ENCODE assay signal across 1 cellular context in the genomic region with DNA sequence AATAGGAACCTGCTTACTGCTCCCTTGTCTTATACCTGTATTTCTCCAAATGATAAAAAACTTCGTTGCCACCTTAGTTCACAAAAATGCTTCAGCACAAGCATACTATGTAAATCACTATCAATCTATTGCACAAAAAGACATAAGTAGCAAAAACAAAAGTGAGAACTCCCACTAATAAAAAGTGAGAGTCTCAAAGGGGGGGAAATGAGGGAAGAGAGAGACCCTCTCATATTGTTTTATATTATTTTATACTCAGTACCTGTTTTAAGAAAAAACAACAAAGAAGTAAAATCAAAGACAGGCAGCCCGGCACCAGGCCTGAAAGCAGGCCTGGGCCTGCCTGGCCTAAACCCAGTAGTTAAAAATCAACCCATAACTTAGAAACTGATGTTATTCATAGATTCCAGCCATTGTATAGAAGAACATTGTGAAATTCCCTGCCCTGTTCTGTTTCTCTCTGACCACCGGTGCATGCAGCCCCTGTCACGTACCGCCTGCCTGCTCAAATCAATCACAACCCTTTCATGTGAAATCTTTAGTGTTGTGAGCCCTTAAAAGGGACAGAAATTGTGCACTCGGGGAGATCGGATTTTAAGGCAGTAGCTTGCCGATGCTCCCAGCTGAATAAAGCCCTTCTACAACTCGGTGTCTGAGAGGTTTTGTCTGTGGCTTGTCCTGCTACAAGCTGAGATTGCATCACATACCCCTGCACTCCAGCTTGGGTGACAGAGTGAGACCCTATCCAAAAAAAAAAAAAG.
TF ChIP-seq lines count a peak whose summit lies in the region.

No MANE protein-coding gene starts in this region.

TF ChIP-seq in HepG2, 621 proteins besides CTCF, POLR2A, EP300 and RAD21 (continued from another document and continues in another):
- TF ChIP-seq, protein P1, sequence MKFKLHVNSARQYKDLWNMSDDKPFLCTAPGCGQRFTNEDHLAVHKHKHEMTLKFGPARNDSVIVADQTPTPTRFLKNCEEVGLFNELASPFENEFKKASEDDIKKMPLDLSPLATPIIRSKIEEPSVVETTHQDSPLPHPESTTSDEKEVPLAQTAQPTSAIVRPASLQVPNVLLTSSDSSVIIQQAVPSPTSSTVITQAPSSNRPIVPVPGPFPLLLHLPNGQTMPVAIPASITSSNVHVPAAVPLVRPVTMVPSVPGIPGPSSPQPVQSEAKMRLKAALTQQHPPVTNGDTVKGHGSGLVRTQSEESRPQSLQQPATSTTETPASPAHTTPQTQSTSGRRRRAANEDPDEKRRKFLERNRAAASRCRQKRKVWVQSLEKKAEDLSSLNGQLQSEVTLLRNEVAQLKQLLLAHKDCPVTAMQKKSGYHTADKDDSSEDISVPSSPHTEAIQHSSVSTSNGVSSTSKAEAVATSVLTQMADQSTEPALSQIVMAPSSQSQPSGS (CRISPR knock-in tag; IDR thresholded peaks at IDR 0.05) = peak; percentile 65; the same call in 1 of the 2 replicates
- TF ChIP-seq HDAC2 (CRISPR knock-in tag; IDR thresholded peaks at IDR 0.05) = peak; percentile 73; the same call in 1 of the 2 replicates
- 0 out of 2 replicates have a peak, but pooled peaks have one; percentile 48 for TF ChIP-seq ZNF317 (CRISPR knock-in tag; IDR thresholded peaks at IDR 0.05)
- peak; percentile 25; the same call in 1 of the 2 replicates for TF ChIP-seq KDM2A (CRISPR knock-in tag; IDR thresholded peaks at IDR 0.05; ENCODE audit: borderline replicate concordance, low read depth)
- peak; percentile 96 for TF ChIP-seq MED1 (CRISPR knock-in tag; IDR thresholded peaks at IDR 0.05)
- 0 out of 2 replicates have a peak, but pooled peaks have one; percentile 16 for TF ChIP-seq MIXL1 (CRISPR knock-in tag; IDR thresholded peaks at IDR 0.05)
- 0 out of 2 replicates have a peak, but pooled peaks have one; percentile 31 for TF ChIP-seq ATF1 (CRISPR knock-in tag; IDR thresholded peaks at IDR 0.05)
- peak; percentile 42; the same call in 1 of the 2 replicates for TF ChIP-seq ONECUT2 (CRISPR knock-in tag; IDR thresholded peaks at IDR 0.05)
- TF ChIP-seq MIER3 (CRISPR knock-in tag; IDR thresholded peaks at IDR 0.05; ENCODE audit: borderline replicate concordance) = peak; percentile 56; the same call in 1 of the 2 replicates
- peak; percentile 62; the same call in 1 of the 2 replicates for TF ChIP-seq ZKSCAN8 (CRISPR knock-in tag; IDR thresholded peaks at IDR 0.05; ENCODE audit: borderline replicate concordance)
- peak; percentile 24; the same call in 1 of the 2 replicates for TF ChIP-seq TAF1 (CRISPR knock-in tag; IDR thresholded peaks at IDR 0.05)
- peak; percentile 79 for TF ChIP-seq CEBPG (CRISPR knock-in tag; IDR thresholded peaks at IDR 0.05)
- peak; percentile 75 for TF ChIP-seq HMG20A (CRISPR knock-in tag; IDR thresholded peaks at IDR 0.05; ENCODE audit: borderline replicate concordance)
- TF ChIP-seq ZNF350 (CRISPR knock-in tag; IDR thresholded peaks at IDR 0.05; ENCODE audit: borderline replicate concordance, low read depth) = peak; percentile 19; the same call in 1 of the 2 replicates
- peak; percentile 18; the same call in 1 of the 2 replicates for TF ChIP-seq ZBTB20 (CRISPR knock-in tag; IDR thresholded peaks at IDR 0.05; ENCODE audit: borderline replicate concordance, low read depth)
- TF ChIP-seq ZNF614 (CRISPR knock-in tag; IDR thresholded peaks at IDR 0.05; ENCODE audit: borderline replicate concordance) = 0 out of 2 replicates have a peak, but pooled peaks have one; percentile 41
- TF ChIP-seq GATAD1 (CRISPR knock-in tag; IDR thresholded peaks at IDR 0.05) = peak; percentile 44; the same call in 1 of the 2 replicates
- TF ChIP-seq, protein P2, sequence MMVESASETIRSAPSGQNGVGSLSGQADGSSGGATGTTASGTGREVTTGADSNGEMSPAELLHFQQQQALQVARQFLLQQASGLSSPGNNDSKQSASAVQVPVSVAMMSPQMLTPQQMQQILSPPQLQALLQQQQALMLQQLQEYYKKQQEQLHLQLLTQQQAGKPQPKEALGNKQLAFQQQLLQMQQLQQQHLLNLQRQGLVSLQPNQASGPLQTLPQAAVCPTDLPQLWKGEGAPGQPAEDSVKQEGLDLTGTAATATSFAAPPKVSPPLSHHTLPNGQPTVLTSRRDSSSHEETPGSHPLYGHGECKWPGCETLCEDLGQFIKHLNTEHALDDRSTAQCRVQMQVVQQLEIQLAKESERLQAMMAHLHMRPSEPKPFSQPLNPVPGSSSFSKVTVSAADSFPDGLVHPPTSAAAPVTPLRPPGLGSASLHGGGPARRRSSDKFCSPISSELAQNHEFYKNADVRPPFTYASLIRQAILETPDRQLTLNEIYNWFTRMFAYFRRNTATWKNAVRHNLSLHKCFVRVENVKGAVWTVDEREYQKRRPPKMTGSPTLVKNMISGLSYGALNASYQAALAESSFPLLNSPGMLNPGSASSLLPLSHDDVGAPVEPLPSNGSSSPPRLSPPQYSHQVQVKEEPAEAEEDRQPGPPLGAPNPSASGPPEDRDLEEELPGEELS (CRISPR knock-in tag; IDR thresholded peaks at IDR 0.05) = peak; percentile 62
- TF ChIP-seq, protein P3, sequence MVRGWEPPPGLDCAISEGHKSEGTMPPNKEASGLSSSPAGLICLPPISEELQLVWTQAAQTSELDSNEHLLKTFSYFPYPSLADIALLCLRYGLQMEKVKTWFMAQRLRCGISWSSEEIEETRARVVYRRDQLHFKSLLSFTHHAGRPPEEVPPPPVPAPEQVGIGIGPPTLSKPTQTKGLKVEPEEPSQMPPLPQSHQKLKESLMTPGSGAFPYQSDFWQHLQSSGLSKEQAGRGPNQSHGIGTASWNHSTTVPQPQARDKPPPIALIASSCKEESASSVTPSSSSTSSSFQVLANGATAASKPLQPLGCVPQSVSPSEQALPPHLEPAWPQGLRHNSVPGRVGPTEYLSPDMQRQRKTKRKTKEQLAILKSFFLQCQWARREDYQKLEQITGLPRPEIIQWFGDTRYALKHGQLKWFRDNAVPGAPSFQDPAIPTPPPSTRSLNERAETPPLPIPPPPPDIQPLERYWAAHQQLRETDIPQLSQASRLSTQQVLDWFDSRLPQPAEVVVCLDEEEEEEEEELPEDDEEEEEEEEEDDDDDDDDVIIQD (CRISPR knock-in tag; IDR thresholded peaks at IDR 0.05; ENCODE audit: low read depth) = 0 out of 2 replicates have a peak, but pooled peaks have one; percentile 34
- TF ChIP-seq ZSCAN12 (CRISPR knock-in tag; IDR thresholded peaks at IDR 0.05) = peak; percentile 38; the same call in 1 of the 2 replicates
- TF ChIP-seq KLF16 (CRISPR knock-in tag; IDR thresholded peaks at IDR 0.05) = peak in 1 of 2 experiments; percentile 69; a peak in 1 of 4 replicates
- TF ChIP-seq DMAP1 (CRISPR knock-in tag; IDR thresholded peaks at IDR 0.05) = peak; percentile 64; the same call in 1 of the 2 replicates
- peak; percentile 88; the same call in 1 of the 2 replicates for TF ChIP-seq MEIS2 (CRISPR knock-in tag; IDR thresholded peaks at IDR 0.05)
- peak; percentile 78 for TF ChIP-seq PHF21A (CRISPR knock-in tag; IDR thresholded peaks at IDR 0.05)
- TF ChIP-seq NR2F6 (IDR thresholded peaks at IDR 0.05) = 0 out of 2 replicates have a peak, but pooled peaks have one; percentile 26
- TF ChIP-seq NR2F6 (CRISPR knock-in tag; IDR thresholded peaks at IDR 0.05) = 0 out of 2 replicates have a peak, but pooled peaks have one; percentile 10
- TF ChIP-seq ERF (CRISPR knock-in tag; IDR thresholded peaks at IDR 0.05) = 0 out of 2 replicates have a peak, but pooled peaks have one; percentile 40
- TF ChIP-seq, protein P4, sequence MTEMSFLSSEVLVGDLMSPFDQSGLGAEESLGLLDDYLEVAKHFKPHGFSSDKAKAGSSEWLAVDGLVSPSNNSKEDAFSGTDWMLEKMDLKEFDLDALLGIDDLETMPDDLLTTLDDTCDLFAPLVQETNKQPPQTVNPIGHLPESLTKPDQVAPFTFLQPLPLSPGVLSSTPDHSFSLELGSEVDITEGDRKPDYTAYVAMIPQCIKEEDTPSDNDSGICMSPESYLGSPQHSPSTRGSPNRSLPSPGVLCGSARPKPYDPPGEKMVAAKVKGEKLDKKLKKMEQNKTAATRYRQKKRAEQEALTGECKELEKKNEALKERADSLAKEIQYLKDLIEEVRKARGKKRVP (CRISPR knock-in tag; IDR thresholded peaks at IDR 0.05) = peak in 1 of 2 experiments; percentile 60; a peak in 1 of 4 replicates
- 0 out of 2 replicates have a peak, but pooled peaks have one; percentile 10 for TF ChIP-seq KDM6A (CRISPR knock-in tag; IDR thresholded peaks at IDR 0.05; ENCODE audit: low read depth)
- peak; percentile 90 for TF ChIP-seq ZFX (CRISPR knock-in tag; IDR thresholded peaks at IDR 0.05; ENCODE audit: low read depth)
- peak; percentile 46; the same call in 1 of the 2 replicates for TF ChIP-seq FOXO1 (CRISPR knock-in tag; IDR thresholded peaks at IDR 0.05)
- TF ChIP-seq SMAD3 (CRISPR knock-in tag; IDR thresholded peaks at IDR 0.05) = peak; percentile 66; the same call in 1 of the 2 replicates
- peak; percentile 90 for TF ChIP-seq ZFY (CRISPR knock-in tag; IDR thresholded peaks at IDR 0.05)
- TF ChIP-seq ELF3 (CRISPR knock-in tag; IDR thresholded peaks at IDR 0.05) = peak; percentile 47
- TF ChIP-seq, protein P5, sequence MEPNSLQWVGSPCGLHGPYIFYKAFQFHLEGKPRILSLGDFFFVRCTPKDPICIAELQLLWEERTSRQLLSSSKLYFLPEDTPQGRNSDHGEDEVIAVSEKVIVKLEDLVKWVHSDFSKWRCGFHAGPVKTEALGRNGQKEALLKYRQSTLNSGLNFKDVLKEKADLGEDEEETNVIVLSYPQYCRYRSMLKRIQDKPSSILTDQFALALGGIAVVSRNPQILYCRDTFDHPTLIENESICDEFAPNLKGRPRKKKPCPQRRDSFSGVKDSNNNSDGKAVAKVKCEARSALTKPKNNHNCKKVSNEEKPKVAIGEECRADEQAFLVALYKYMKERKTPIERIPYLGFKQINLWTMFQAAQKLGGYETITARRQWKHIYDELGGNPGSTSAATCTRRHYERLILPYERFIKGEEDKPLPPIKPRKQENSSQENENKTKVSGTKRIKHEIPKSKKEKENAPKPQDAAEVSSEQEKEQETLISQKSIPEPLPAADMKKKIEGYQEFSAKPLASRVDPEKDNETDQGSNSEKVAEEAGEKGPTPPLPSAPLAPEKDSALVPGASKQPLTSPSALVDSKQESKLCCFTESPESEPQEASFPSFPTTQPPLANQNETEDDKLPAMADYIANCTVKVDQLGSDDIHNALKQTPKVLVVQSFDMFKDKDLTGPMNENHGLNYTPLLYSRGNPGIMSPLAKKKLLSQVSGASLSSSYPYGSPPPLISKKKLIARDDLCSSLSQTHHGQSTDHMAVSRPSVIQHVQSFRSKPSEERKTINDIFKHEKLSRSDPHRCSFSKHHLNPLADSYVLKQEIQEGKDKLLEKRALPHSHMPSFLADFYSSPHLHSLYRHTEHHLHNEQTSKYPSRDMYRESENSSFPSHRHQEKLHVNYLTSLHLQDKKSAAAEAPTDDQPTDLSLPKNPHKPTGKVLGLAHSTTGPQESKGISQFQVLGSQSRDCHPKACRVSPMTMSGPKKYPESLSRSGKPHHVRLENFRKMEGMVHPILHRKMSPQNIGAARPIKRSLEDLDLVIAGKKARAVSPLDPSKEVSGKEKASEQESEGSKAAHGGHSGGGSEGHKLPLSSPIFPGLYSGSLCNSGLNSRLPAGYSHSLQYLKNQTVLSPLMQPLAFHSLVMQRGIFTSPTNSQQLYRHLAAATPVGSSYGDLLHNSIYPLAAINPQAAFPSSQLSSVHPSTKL (CRISPR knock-in tag; IDR thresholded peaks at IDR 0.05) = peak; percentile 87
- TF ChIP-seq SSRP1 (CRISPR knock-in tag; IDR thresholded peaks at IDR 0.05) = 0 out of 2 replicates have a peak, but pooled peaks have one; percentile 39
- peak; percentile 30; the same call in 1 of the 2 replicates for TF ChIP-seq KMT2B (CRISPR knock-in tag; IDR thresholded peaks at IDR 0.05)
- TF ChIP-seq RARA (CRISPR knock-in tag; IDR thresholded peaks at IDR 0.05) = peak; percentile 42; the same call in 1 of the 2 replicates
- TF ChIP-seq NFKBIZ (CRISPR knock-in tag; IDR thresholded peaks at IDR 0.05) = peak; percentile 28; the same call in 1 of the 2 replicates
- TF ChIP-seq ZNF432 (CRISPR knock-in tag; IDR thresholded peaks at IDR 0.05; ENCODE audit: borderline replicate concordance) = peak; percentile 66; the same call in 1 of the 2 replicates
- TF ChIP-seq HOXD1 (CRISPR knock-in tag; IDR thresholded peaks at IDR 0.05) = 0 out of 2 replicates have a peak, but pooled peaks have one; percentile 58
- TF ChIP-seq, protein P6, sequence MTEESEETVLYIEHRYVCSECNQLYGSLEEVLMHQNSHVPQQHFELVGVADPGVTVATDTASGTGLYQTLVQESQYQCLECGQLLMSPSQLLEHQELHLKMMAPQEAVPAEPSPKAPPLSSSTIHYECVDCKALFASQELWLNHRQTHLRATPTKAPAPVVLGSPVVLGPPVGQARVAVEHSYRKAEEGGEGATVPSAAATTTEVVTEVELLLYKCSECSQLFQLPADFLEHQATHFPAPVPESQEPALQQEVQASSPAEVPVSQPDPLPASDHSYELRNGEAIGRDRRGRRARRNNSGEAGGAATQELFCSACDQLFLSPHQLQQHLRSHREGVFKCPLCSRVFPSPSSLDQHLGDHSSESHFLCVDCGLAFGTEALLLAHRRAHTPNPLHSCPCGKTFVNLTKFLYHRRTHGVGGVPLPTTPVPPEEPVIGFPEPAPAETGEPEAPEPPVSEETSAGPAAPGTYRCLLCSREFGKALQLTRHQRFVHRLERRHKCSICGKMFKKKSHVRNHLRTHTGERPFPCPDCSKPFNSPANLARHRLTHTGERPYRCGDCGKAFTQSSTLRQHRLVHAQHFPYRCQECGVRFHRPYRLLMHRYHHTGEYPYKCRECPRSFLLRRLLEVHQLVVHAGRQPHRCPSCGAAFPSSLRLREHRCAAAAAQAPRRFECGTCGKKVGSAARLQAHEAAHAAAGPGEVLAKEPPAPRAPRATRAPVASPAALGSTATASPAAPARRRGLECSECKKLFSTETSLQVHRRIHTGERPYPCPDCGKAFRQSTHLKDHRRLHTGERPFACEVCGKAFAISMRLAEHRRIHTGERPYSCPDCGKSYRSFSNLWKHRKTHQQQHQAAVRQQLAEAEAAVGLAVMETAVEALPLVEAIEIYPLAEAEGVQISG (CRISPR knock-in tag; IDR thresholded peaks at IDR 0.05) = peak; percentile 57
- TF ChIP-seq ZNF652 (CRISPR knock-in tag; IDR thresholded peaks at IDR 0.05; ENCODE audit: borderline replicate concordance, low read depth) = peak; percentile 40; the same call in 1 of the 2 replicates
- TF ChIP-seq SALL1 (CRISPR knock-in tag; IDR thresholded peaks at IDR 0.05) = peak; percentile 72
- peak; percentile 35; the same call in 1 of the 2 replicates for TF ChIP-seq HOXA5 (CRISPR knock-in tag; IDR thresholded peaks at IDR 0.05)
- TF ChIP-seq TARDBP (CRISPR knock-in tag; IDR thresholded peaks at IDR 0.05) = 0 out of 2 replicates have a peak, but pooled peaks have one; percentile 56
- peak; percentile 70; the same call in 1 of the 2 replicates for TF ChIP-seq FOXA3 (CRISPR knock-in tag; IDR thresholded peaks at IDR 0.05)
- 0 out of 2 replicates have a peak, but pooled peaks have one; percentile 25 for TF ChIP-seq TBX2 (CRISPR knock-in tag; IDR thresholded peaks at IDR 0.05; ENCODE audit: borderline replicate concordance)
- peak; percentile 51; the same call in 1 of the 2 replicates for TF ChIP-seq KAT8 (CRISPR knock-in tag; IDR thresholded peaks at IDR 0.05)
- TF ChIP-seq ISL2 (CRISPR knock-in tag; IDR thresholded peaks at IDR 0.05) = peak; percentile 36; the same call in 1 of the 2 replicates
- TF ChIP-seq, protein P7, sequence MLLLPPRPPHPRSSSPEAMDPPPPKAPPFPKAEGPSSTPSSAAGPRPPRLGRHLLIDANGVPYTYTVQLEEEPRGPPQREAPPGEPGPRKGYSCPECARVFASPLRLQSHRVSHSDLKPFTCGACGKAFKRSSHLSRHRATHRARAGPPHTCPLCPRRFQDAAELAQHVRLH (CRISPR knock-in tag; IDR thresholded peaks at IDR 0.05; ENCODE audit: borderline replicate concordance, low read depth) = peak; percentile 57; the same call in 1 of the 2 replicates
- TF ChIP-seq NCOA1 (CRISPR knock-in tag; IDR thresholded peaks at IDR 0.05) = 0 out of 2 replicates have a peak, but pooled peaks have one; percentile 36
- peak; percentile 46; the same call in 1 of the 2 replicates for TF ChIP-seq HOXA3 (CRISPR knock-in tag; IDR thresholded peaks at IDR 0.05)
